8 cellular contexts compared by ENCODE assay signal in genomic region chr20:17654649-17655285, GRCh38. TPM values are rescaled to one million over a fixed set of nuclear protein-coding genes. Genes with fewer than 3 reads are reported as not detected.
DNase-seq lines count a peak whose midpoint lies in the region; ATAC-seq and TF ChIP-seq lines count a peak whose summit lies in the region.

No MANE protein-coding gene starts in this region.

- H3K27me3 Mint-ChIP-seq in osteocyte (ENCODE audit: unreplicated experiment): no peaks in the 10 kb centered on the region

- TF ChIP-seq POLR2A in erythroblast (IDR thresholded peaks at IDR 0.05; ENCODE audit: low read length): no peak

- ATAC-seq in GM18907 (IDR thresholded peaks at IDR 0.05; ENCODE audit: unreplicated experiment) (no peak), GM19035 (IDR thresholded peaks at IDR 0.05; ENCODE audit: unreplicated experiment) (no peak), GM18867 (IDR thresholded peaks at IDR 0.05; ENCODE audit: unreplicated experiment) (no peak)

- TF ChIP-seq CTCF in osteocyte (IDR thresholded peaks at IDR 0.05): peak; percentile 75

- DNase-seq in Daoy (ENCODE audit: low read depth) (peak; percentile 51), M059J (ENCODE audit: low read depth) (peak; percentile 25), erythroblast (lab: John Stamatoyannopoulos, UW) (peak; percentile 24 to 52), osteocyte (ENCODE audit: extremely low spot score, unreplicated experiment) (no peak), NCI-H510A treated with DMSO at 0.1 percent for 48 hours (lab: John Stamatoyannopoulos, UW) (no peak)

- H3K9me3 Mint-ChIP-seq in osteocyte (ENCODE audit: unreplicated experiment): no peaks in the 10 kb centered on the region

- H3K4me1 Mint-ChIP-seq in osteocyte (ENCODE audit: unreplicated experiment): peaks cover 48% of the 10 kb centered on the region

- peak overlapping the region; percentile 66 for H3K27ac Mint-ChIP-seq in osteocyte (ENCODE audit: unreplicated experiment)

- peaks cover 42% of the 10 kb centered on the region for H3K36me3 Mint-ChIP-seq in osteocyte (ENCODE audit: unreplicated experiment)

- H3K4me3 Mint-ChIP-seq in osteocyte (ENCODE audit: unreplicated experiment): no peak overlapping the region

RNA-seq across cellular contexts. Expression of gene RRBP1, which starts 27.3 kb away (rescaled TPM):
- total RNA-seq in Daoy (2014; rRNA removed; shearing (Covaris generic)): 93.3 and 116 TPM in 2 replicates
- total RNA-seq in M059J (2014; rRNA removed; shearing (Covaris generic)): 145 and 253 TPM in 2 replicates
- 307 and 312 TPM in 2 replicates for total RNA-seq in osteocyte

RNA-seq across cellular contexts. Expression of gene BANF2, which starts 45.0 kb away (rescaled TPM):
- not detected in 2 replicates for total RNA-seq in Daoy (2014; rRNA removed; shearing (Covaris generic))
- total RNA-seq in M059J (2014; rRNA removed; shearing (Covaris generic)): not detected in 2 replicates
- not detected in 2 replicates for total RNA-seq in osteocyte

Comparison
In these comparisons a context has a peak if more than half of its experiments do, and no peak if none do; other contexts are left out.
1. DNase-seq: peak in Daoy (single experiment), M059J (single experiment) and erythroblast (2 of 2); none in osteocyte (single experiment) and NCI-H510A treated with DMSO at 0.1 percent for 48 hours (single experiment).